In genomic region chr19:5691930-5692784, GRCh38 we compare ENCODE assay signal across 8 cellular contexts.
A peak's percentile ranks its signal among the peaks of the same experiment; 100 is the strongest.
DNase-seq lines count a peak whose midpoint lies in the region; ATAC-seq and TF ChIP-seq lines count a peak whose summit lies in the region.

No MANE protein-coding gene starts in this region.

- ATAC-seq in RWPE2 (ENCODE audit: low read depth) (no peak; the same call in 2 of the 3 replicates), GM19467 (IDR thresholded peaks at IDR 0.05; ENCODE audit: unreplicated experiment) (no peak), GM18867 (IDR thresholded peaks at IDR 0.05; ENCODE audit: unreplicated experiment) (no peak), GM21526 (IDR thresholded peaks at IDR 0.05; ENCODE audit: low FRiP score, unreplicated experiment) (no peak)

- no peaks in the 10 kb centered on the region for H3K27me3 ChIP-seq in RWPE2 (ENCODE audit: insufficient read depth, poor library complexity, severe bottlenecking)

- H3K4me3 ChIP-seq in GM12865 (ENCODE audit: low read depth, low read length), result peak overlapping the region; percentile 92
- H3K4me3 ChIP-seq in RWPE2 (ENCODE audit: severe bottlenecking), result peak overlapping the region; percentile 62
- H3K4me3 ChIP-seq in skin epidermis, result peak overlapping the region; percentile 64 to 91 (median 79)

- H3K4me1 ChIP-seq in RWPE2 (ENCODE audit: insufficient read depth, poor library complexity, severe bottlenecking), result no peaks in the 10 kb centered on the region

- H3K36me3 ChIP-seq in RWPE2 (ENCODE audit: low read depth), result peaks cover 63% of the 10 kb centered on the region

- TF ChIP-seq CTCF in GM12865 (IDR thresholded peaks at IDR 0.05; ENCODE audit: insufficient read depth, low read depth, low read length, missing control alignments) (no peak), RWPE2 (IDR thresholded peaks at IDR 0.05; ENCODE audit: poor library complexity, severe bottlenecking) (no peak)

- H3K27ac ChIP-seq in RWPE2 (ENCODE audit: poor library complexity, severe bottlenecking) (peak overlapping the region; percentile 89), epithelial cell of prostate (peak overlapping the region; percentile 93), skin epidermis (peak overlapping the region in 18 of 21 experiments; percentile 80 to 96 (median 91))

- no peaks in the 10 kb centered on the region for H3K9me3 ChIP-seq in RWPE2 (ENCODE audit: severe bottlenecking)

- DNase-seq in GM12865 (ENCODE audit: low read depth) (peak; percentile 44), RWPE2 (ENCODE audit: low spot score) (no peak), epithelial cell of prostate (ENCODE audit: low read depth, low spot score) (no peak)
- no peak for DNase-seq in activated CD4-positive, CD25-positive, alpha-beta regulatory T cell treated with anti-CD3 and anti-CD28 coated beads, Interleukin-2, amount 50 U/mL, for 72 hours
